19 cellular contexts compared by ENCODE assay signal in genomic region chr13:45315520-45316167, GRCh38.
"Had no signal": no experiment of that assay in that cellular context is flagged by ENCODE, and none has a peak within 500 bp of the region (broad histone marks: within the 10 kb centered on the region; RNA-seq: fewer than 3 reads in every experiment).

No MANE protein-coding gene starts in this region.

- H3K27ac Mint-ChIP-seq: activated CD4-positive, alpha-beta T cell treated with anti-CD3 and anti-CD28 coated beads, Interleukin-2, amount 10 ng/mL, durations not matched to agents 24 days and 14 days; activated T-cell treated with anti-CD3 and anti-CD28 coated beads, Interleukin-2, amount 50 U/mL, for 72 hours had no signal

- H3K4me3 ChIP-seq: esophagus squamous epithelium, heart right ventricle, suprapubic skin, transverse colon, uterus had no signal

- ATAC-seq: activated T-cell treated with anti-CD3 and anti-CD28 coated beads, Interleukin-2, amount 50 U/mL, for 72 hours; stimulated activated naive CD8-positive, alpha-beta T cell treated with anti-CD3 and anti-CD28 coated beads, Interleukin-15, amount 100 ng/mL, for 72 hours had no signal

- DNase-seq: activated CD4-positive, alpha-beta T cell treated with anti-CD3 and anti-CD28 coated beads, Interleukin-2, amount 10 ng/mL, durations not matched to agents 24 days and 14 days; activated CD8-positive, alpha-beta memory T cell treated with anti-CD3 and anti-CD28 coated beads, Interleukin-2, amount 50 U/mL, for 4 hours; activated effector memory CD4-positive, alpha-beta T cell treated with anti-CD3 and anti-CD28 coated beads, Interleukin-2, amount 50 U/mL, for 16 hours; activated naive CD4-positive, alpha-beta T cell treated with anti-CD3 and anti-CD28 coated beads, Interleukin-2, amount 50 U/mL, for 16 hours; activated T-cell treated with anti-CD3 and anti-CD28 coated beads, Interleukin-2, amount 50 U/mL, for 72 hours; aorta; cortex of kidney; effector CD8-positive, alpha-beta T cell; esophagus squamous epithelium; immature natural killer cell; midbrain; nephron progenitor cell; stimulated activated naive CD8-positive, alpha-beta T cell treated with anti-CD3 and anti-CD28 coated beads, Interleukin-15, amount 100 ng/mL, for 72 hours; T-helper 1 cell; T1000; transverse colon; uterus had no signal

- H3K4me3 Mint-ChIP-seq: activated CD4-positive, alpha-beta T cell treated with anti-CD3 and anti-CD28 coated beads, Interleukin-2, amount 10 ng/mL, durations not matched to agents 24 days and 14 days; activated T-cell treated with anti-CD3 and anti-CD28 coated beads, Interleukin-2, amount 50 U/mL, for 72 hours; immature natural killer cell; nephron progenitor cell; stimulated activated naive CD8-positive, alpha-beta T cell treated with anti-CD3 and anti-CD28 coated beads, Interleukin-15, amount 100 ng/mL, for 72 hours had no signal

- H3K9me3 Mint-ChIP-seq: activated CD4-positive, alpha-beta T cell treated with anti-CD3 and anti-CD28 coated beads, Interleukin-2, amount 10 ng/mL, durations not matched to agents 24 days and 14 days; activated T-cell treated with anti-CD3 and anti-CD28 coated beads, Interleukin-2, amount 50 U/mL, for 72 hours; immature natural killer cell; nephron progenitor cell; stimulated activated naive CD8-positive, alpha-beta T cell treated with anti-CD3 and anti-CD28 coated beads, Interleukin-15, amount 100 ng/mL, for 72 hours had no signal

- H3K9me3 ChIP-seq: esophagus squamous epithelium, heart right ventricle, suprapubic skin, transverse colon, uterus had no signal

- H3K27ac ChIP-seq: esophagus squamous epithelium, heart right ventricle, suprapubic skin, transverse colon, uterus had no signal

- H3K4me1 ChIP-seq: uterus had no signal

- H3K36me3 ChIP-seq: esophagus squamous epithelium, heart right ventricle, suprapubic skin, transverse colon, uterus had no signal

- H3K36me3 Mint-ChIP-seq: immature natural killer cell had no signal

- H3K27me3 ChIP-seq: esophagus squamous epithelium, transverse colon, uterus had no signal
